20 cellular contexts compared by ENCODE assay signal in genomic region chr7:1930381-1931065, GRCh38.
DNase-seq lines count a peak whose midpoint lies in the region; ATAC-seq, FAIRE-seq and TF ChIP-seq lines count a peak whose summit lies in the region.
"Had no signal": no experiment of that assay in that cellular context is flagged by ENCODE, and none has a peak within 500 bp of the region (broad histone marks: within the 10 kb centered on the region; RNA-seq: fewer than 3 reads in every experiment).

No MANE protein-coding gene starts in this region.

- no peak for TF ChIP-seq CTCF in heart left ventricle (IDR thresholded peaks at IDR 0.05)
- TF ChIP-seq CTCF in RWPE1 (conservative IDR thresholded peaks at IDR 0.05; ENCODE audit: low read depth) = no peak
- TF ChIP-seq CTCF in GM10266 (IDR thresholded peaks at IDR 0.05; ENCODE audit: control insufficient read depth, insufficient read depth, low read depth, missing control alignments) = no peak

- H3K27me3 ChIP-seq in heart left ventricle (no peaks in the 10 kb centered on the region), mesenchymal stem cell (ENCODE audit: control insufficient read depth in 1 of 2, insufficient read depth in 1 of 2, low read length in 2 of 2) (no peaks in the 10 kb centered on the region)

- H3K9ac ChIP-seq in mesenchymal stem cell (ENCODE audit: low read length) = peak overlapping the region; percentile 41
- H3K9ac ChIP-seq: GM23248 had no signal

- WGBS in heart left ventricle, 4 donors = 88 to 94% (median 93%) methylated on average over 22 to 34 of the region's 36 CpGs
- WGBS in mesenchymal stem cell = 88% methylated on average over 26 of the region's 36 CpGs

- H3K4me1 ChIP-seq in heart left ventricle (peaks cover 0 to 11% (median 0%) of the 10 kb centered on the region in 12 donors), mesenchymal stem cell (ENCODE audit: control insufficient read depth, insufficient read depth, low read depth, low read length) (peaks cover 12% of the 10 kb centered on the region)
- H3K4me1 ChIP-seq: A549, HAP-1 had no signal

- no peak overlapping the region for H2BK5ac ChIP-seq in mesenchymal stem cell (ENCODE audit: low read depth, low read length, poor library complexity, severe bottlenecking)

- H3K9me3 ChIP-seq in heart left ventricle (no peaks in the 10 kb centered on the region), mesenchymal stem cell (ENCODE audit: control insufficient read depth, low read length) (no peaks in the 10 kb centered on the region)
- H3K9me3 ChIP-seq: A549, HAP-1 had no signal

- H3K9me3 Mint-ChIP-seq in stimulated activated naive B cell treated with anti-CD40 and anti-IgM and Interleukin-4, amounts not matched to agents 10 μg/mL and 1 μg/mL and 100 μg/mL, for 72 hours = no peaks in the 10 kb centered on the region
- H3K9me3 Mint-ChIP-seq: CD8-positive, alpha-beta T cell had no signal

- DNase-seq in Right ventricle myocardium inferior (ENCODE audit: missing footprints) = peak; percentile 25
- DNase-seq in heart left ventricle = no peak
- no peak for DNase-seq in RWPE1 (ENCODE audit: low spot score)
- no peak for DNase-seq in mesenchymal stem cell
- DNase-seq in stimulated activated naive B cell treated with anti-CD40 and anti-IgM and Interleukin-4, amounts not matched to agents 10 μg/mL and 1 μg/mL and 100 μg/mL, for 72 hours = no peak
- DNase-seq in stimulated activated CD4-positive, alpha-beta T cell treated with anti-CD3 and anti-CD28 coated beads, Interleukin-15, amount 100 ng/mL, for 24 hours = no peak
- DNase-seq in frontal cortex (ENCODE audit: low spot score in 2 of 2) = no peak
- DNase-seq in GM10266 (ENCODE audit: extremely low spot score) = no peak
- DNase-seq: AML-193; Calu3; CD8-positive, alpha-beta T cell; DMS79 treated with DMSO at 0.1 percent for 48 hours; GF-D8 had no signal

- CTCF ChIA-PET in RWPE1 (lab: Yijun Ruan, JAX) = no interaction called here

- H4K8ac ChIP-seq in mesenchymal stem cell (ENCODE audit: low read length) = no peak overlapping the region

- no peak for TF ChIP-seq POLR2A in heart left ventricle (IDR thresholded peaks at IDR 0.05)

- H3K27ac Mint-ChIP-seq in stimulated activated naive B cell treated with anti-CD40 and anti-IgM and Interleukin-4, amounts not matched to agents 10 μg/mL and 1 μg/mL and 100 μg/mL, for 72 hours = peak overlapping the region; percentile 75

- H3K4me2 ChIP-seq in mesenchymal stem cell (ENCODE audit: low read length, poor library complexity, severe bottlenecking) = no peak overlapping the region
- H3K4me2 ChIP-seq: A549 had no signal

- H3K23ac ChIP-seq in mesenchymal stem cell (ENCODE audit: low read length in 2 of 2) = no peak overlapping the region

- ATAC-seq in Right ventricle myocardium inferior (no peak), heart left ventricle (no peak)
- no peak for ATAC-seq in stimulated activated naive B cell treated with anti-CD40 and anti-IgM and Interleukin-4, amounts not matched to agents 10 μg/mL and 1 μg/mL and 100 μg/mL, for 72 hours (replicated peaks)
- ATAC-seq: A549; CD8-positive, alpha-beta T cell; GM12878 had no signal

- no peak overlapping the region for H4K91ac ChIP-seq in mesenchymal stem cell (ENCODE audit: low read length)

- H3K27me3 Mint-ChIP-seq in stimulated activated naive B cell treated with anti-CD40 and anti-IgM and Interleukin-4, amounts not matched to agents 10 μg/mL and 1 μg/mL and 100 μg/mL, for 72 hours = no peaks in the 10 kb centered on the region

- no peak overlapping the region for H3K4me3 ChIP-seq in heart left ventricle
- H3K4me3 ChIP-seq in mesenchymal stem cell (ENCODE audit: insufficient read depth in 1 of 2, low read depth in 1 of 2, low read length in 2 of 2) = no peak overlapping the region
- H3K4me3 ChIP-seq: A549, GM12878, GM23248, HAP-1 had no signal

- H2AFZ ChIP-seq in mesenchymal stem cell (ENCODE audit: low read depth, low read length) = no peak overlapping the region
- H2AFZ ChIP-seq: GM23248 had no signal

- no peak overlapping the region for H3K4me3 Mint-ChIP-seq in stimulated activated naive B cell treated with anti-CD40 and anti-IgM and Interleukin-4, amounts not matched to agents 10 μg/mL and 1 μg/mL and 100 μg/mL, for 72 hours
- H3K4me3 Mint-ChIP-seq: CD8-positive, alpha-beta T cell had no signal

- H3K27ac ChIP-seq in heart left ventricle (no peak overlapping the region), RWPE1 (peak overlapping the region; percentile 43), mesenchymal stem cell (ENCODE audit: low read length, poor library complexity, severe bottlenecking) (no peak overlapping the region)
- H3K27ac ChIP-seq: 22Rv1, A549, C4-2B, GM23248 had no signal

- H3K79me1 ChIP-seq in mesenchymal stem cell (replicated peaks; ENCODE audit: low read length, poor library complexity, severe bottlenecking) = peaks cover 10% of the 10 kb centered on the region

- peaks cover 49 to 56% of the 10 kb centered on the region in 2 donors for H3K4me1 Mint-ChIP-seq in stimulated activated naive B cell treated with anti-CD40 and anti-IgM and Interleukin-4, amounts not matched to agents 10 μg/mL and 1 μg/mL and 100 μg/mL, for 72 hours

- H3K36me3 Mint-ChIP-seq in stimulated activated naive B cell treated with anti-CD40 and anti-IgM and Interleukin-4, amounts not matched to agents 10 μg/mL and 1 μg/mL and 100 μg/mL, for 72 hours = peaks cover 36 to 80% of the 10 kb centered on the region in 2 donors

- no peak overlapping the region for H3K18ac ChIP-seq in mesenchymal stem cell (ENCODE audit: low read depth in 1 of 2, low read length in 2 of 2)

- H3K36me3 ChIP-seq in heart left ventricle (peaks cover 0 to 10% (median 0%) of the 10 kb centered on the region in 9 donors), mesenchymal stem cell (ENCODE audit: control insufficient read depth in 1 of 2, insufficient read depth in 2 of 2, low read depth in 1 of 2, low read length in 2 of 2) (peaks cover 0 to 18% of the 10 kb centered on the region in 2 experiments)
- H3K36me3 ChIP-seq: HAP-1 had no signal

- H2BK12ac ChIP-seq in mesenchymal stem cell (ENCODE audit: low read length in 2 of 2) = no peak overlapping the region

- intact Hi-C loops in Right ventricle myocardium inferior (cut with DNase I) = no loop called here
- intact Hi-C loops in heart left ventricle (cut with DNase I) = no loop called here

- FAIRE-seq in frontal cortex (lab: Jason Lieb, UNC) = no peak
- FAIRE-seq: A549, GM12878, GM19239 had no signal

- POLR2A ChIA-PET in RWPE1 (lab: Yijun Ruan, JAX; ENCODE audit: low non-redundant PET) = no interaction called here

- H3K14ac ChIP-seq in mesenchymal stem cell (ENCODE audit: low read length in 2 of 2) = no peak overlapping the region

- H2BK15ac ChIP-seq in mesenchymal stem cell (ENCODE audit: low read depth, poor library complexity, severe bottlenecking) = no peak overlapping the region

- H2AK5ac ChIP-seq in mesenchymal stem cell (ENCODE audit: low read length, severe bottlenecking) = no peak overlapping the region

- no peak overlapping the region for H3K4ac ChIP-seq in mesenchymal stem cell (ENCODE audit: low read depth in 1 of 2, low read length in 2 of 2)

- no peak overlapping the region for H2BK120ac ChIP-seq in mesenchymal stem cell (ENCODE audit: low read depth, low read length)
